Comparison of ENCODE assay signal across 8 cellular contexts in genomic region chr1:9823943-9824701, GRCh38. TPM values are rescaled to one million over a fixed set of nuclear protein-coding genes. Genes with fewer than 3 reads are reported as not detected.
DNase-seq lines count a peak whose midpoint lies in the region; ATAC-seq, FAIRE-seq and TF ChIP-seq lines count a peak whose summit lies in the region.

CLSTN1 (minus strand) TSS chr1:9823965; CDS start chr1:9823733, 232 bp downstream.

- peak within 1 kb of the TSS; percentile 57 for H3K27ac Mint-ChIP-seq in T-helper 17 cell
- H3K27ac Mint-ChIP-seq in progenitor cell of endocrine pancreas = peak within 1 kb of the TSS; percentile 93
- H3K27ac Mint-ChIP-seq in type B pancreatic cell = peak within 1 kb of the TSS; percentile 98

- H3K9me3 ChIP-seq in T-helper 17 cell (ENCODE audit: control insufficient read depth, low read length, poor library complexity, severe bottlenecking) = no peaks in the 10 kb centered on the region

- no peak for TF ChIP-seq CTCF in NB4 (IDR thresholded peaks at IDR 0.05; ENCODE audit: low read depth, low read length)
- no peak for TF ChIP-seq CTCF in progenitor cell of endocrine pancreas (IDR thresholded peaks at IDR 0.05; ENCODE audit: unreplicated experiment)
- no peak for TF ChIP-seq CTCF in type B pancreatic cell (conservative IDR thresholded peaks at IDR 0.05)

- H3K4me1 Mint-ChIP-seq in T-helper 17 cell (peaks cover 28% of the 10 kb centered on the region), progenitor cell of endocrine pancreas (ENCODE audit: low read depth) (peaks cover 27% of the 10 kb centered on the region), type B pancreatic cell (ENCODE audit: unreplicated experiment) (peaks cover 35% of the 10 kb centered on the region)

- TF ChIP-seq POLR2A in H54 (IDR thresholded peaks at IDR 0.05; ENCODE audit: low read depth, low read length) (no peak), NB4 (IDR thresholded peaks at IDR 0.05; ENCODE audit: extremely low read depth, insufficient read length) (no peak)

- DNase-seq in DMS 273 treated with DMSO at 0.1 percent for 48 hours (lab: John Stamatoyannopoulos, UW) = peak; percentile 64
- DNase-seq in H54 (ENCODE audit: insufficient read length, low spot score) = peak; percentile 58
- peak; percentile 87 for DNase-seq in NB4 (ENCODE audit: low read depth)
- DNase-seq in T-helper 17 cell = peak; percentile 82 to 87 (median 84)
- peak; percentile 73 for DNase-seq in amniotic epithelial cell (ENCODE audit: low read depth)
- DNase-seq in left cardiac atrium = peak; percentile 94
- DNase-seq in progenitor cell of endocrine pancreas (ENCODE audit: low spot score, unreplicated experiment) = peak; percentile 78
- DNase-seq in type B pancreatic cell (ENCODE audit: extremely low spot score, unreplicated experiment) = peak; percentile 93

- H3K27me3 Mint-ChIP-seq in T-helper 17 cell = no peaks in the 10 kb centered on the region
- peaks cover 26% of the 10 kb centered on the region for H3K27me3 Mint-ChIP-seq in progenitor cell of endocrine pancreas
- peaks cover 23% of the 10 kb centered on the region for H3K27me3 Mint-ChIP-seq in type B pancreatic cell

- H3K9me3 Mint-ChIP-seq in progenitor cell of endocrine pancreas (ENCODE audit: low read depth) (no peaks in the 10 kb centered on the region), type B pancreatic cell (no peaks in the 10 kb centered on the region)

- intact Hi-C loops in left cardiac atrium (cut with DNase I) = no loop called here

- FAIRE-seq in H54 (lab: Jason Lieb, UNC) = no peak

- H3K4me3 Mint-ChIP-seq in T-helper 17 cell (peak within 1 kb of the TSS; percentile 95), progenitor cell of endocrine pancreas (ENCODE audit: low read depth) (peak within 1 kb of the TSS; percentile 92), type B pancreatic cell (peak within 1 kb of the TSS; percentile 98)

- peak within 1 kb of the TSS; percentile 78 for H3K4me3 ChIP-seq in NB4 (ENCODE audit: low read depth, low read length)

- H3K36me3 Mint-ChIP-seq in T-helper 17 cell (ENCODE audit: low read depth) (no peaks in the 10 kb centered on the region), progenitor cell of endocrine pancreas (ENCODE audit: insufficient read depth) (peaks cover 1% of the 10 kb centered on the region), type B pancreatic cell (peaks cover 4% of the 10 kb centered on the region)

- peak; percentile 85 for ATAC-seq in T-helper 17 cell
- peak; percentile 84 to 94 for ATAC-seq in left cardiac atrium

RNA-seq across cellular contexts. Expression of gene CLSTN1, which starts in this region (rescaled TPM):
- total RNA-seq in T-helper 17 cell = 10 to 100 TPM; 86.3 to 91.5 TPM
- 10 to 100 TPM; 62.5 to 64.1 TPM for total RNA-seq in left cardiac atrium
- 128 and 130 TPM in 2 replicates for total RNA-seq in progenitor cell of endocrine pancreas
- total RNA-seq in type B pancreatic cell (ENCODE audit: low replicate concordance) = 112 and 136 TPM in 2 replicates

Comparison
In these comparisons a context has a peak if more than half of its experiments do, and no peak if none do; other contexts are left out.
1. Peak in every context shown above with its lines: DNase-seq, ATAC-seq and H3K4me3 ChIP-seq.